In the genomic region with DNA sequence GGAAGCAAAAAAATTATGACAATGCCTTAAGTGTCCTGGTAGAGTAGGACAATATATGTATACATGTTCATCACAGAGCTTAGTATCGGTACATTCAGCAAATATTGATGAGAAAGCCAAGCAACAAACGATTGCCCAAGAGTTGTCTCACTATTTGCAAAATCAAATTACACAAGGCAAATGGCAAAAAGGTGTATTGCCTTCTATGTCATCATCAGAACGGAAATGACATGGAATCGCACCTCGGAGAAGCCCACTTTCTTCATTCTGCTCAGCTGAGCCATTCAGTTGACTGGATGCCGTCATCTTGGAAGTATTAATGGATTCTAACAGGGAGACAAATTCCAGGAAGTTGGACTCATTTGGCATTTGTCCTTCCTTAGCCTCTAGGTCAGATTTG, we compare ENCODE assay signal across 25 cellular contexts.
"Had no signal": no experiment of that assay in that cellular context is flagged by ENCODE, and none has a peak within 500 bp of the region (broad histone marks: within the 10 kb centered on the region; RNA-seq: fewer than 3 reads in every experiment).

No MANE protein-coding gene starts in this region.

- H3K36me3 ChIP-seq: ovary, transverse colon had no signal

- H3K9me3 Mint-ChIP-seq: naive thymus-derived CD4-positive, alpha-beta T cell; natural killer cell treated with Interleukin-12 subunit alpha and Interleukin-12 subunit beta and Interleukin-15 and Interleukin-18, amount 100 ng/mL, for 72 hours; stimulated activated naive B cell treated with anti-CD40 and anti-IgM and Interleukin-4, amounts not matched to agents 10 μg/mL and 1 μg/mL and 100 μg/mL, for 72 hours had no signal

- H3K4me1 ChIP-seq: left lung, right atrium auricular region, testis, thyroid gland, upper lobe of right lung had no signal

- H3K4me3 ChIP-seq: left lung, lung, mucosa of descending colon, ovary, right atrium auricular region, skin epidermis, stomach, testis, thyroid gland, transverse colon, upper lobe of right lung had no signal

- H3K27me3 ChIP-seq: left lung, ovary, right atrium auricular region, stomach, testis, thyroid gland, transverse colon, upper lobe of right lung had no signal

- H3K9me3 ChIP-seq: left lung, mucosa of descending colon, ovary, right atrium auricular region, stomach, testis, thyroid gland, transverse colon, upper lobe of right lung had no signal

- H3K4me3 Mint-ChIP-seq: naive thymus-derived CD4-positive, alpha-beta T cell; natural killer cell treated with Interleukin-12 subunit alpha and Interleukin-12 subunit beta and Interleukin-15 and Interleukin-18, amount 100 ng/mL, for 72 hours; stimulated activated naive B cell treated with anti-CD40 and anti-IgM and Interleukin-4, amounts not matched to agents 10 μg/mL and 1 μg/mL and 100 μg/mL, for 72 hours had no signal

- ATAC-seq: left cardiac atrium; left lung; mucosa of descending colon; naive thymus-derived CD4-positive, alpha-beta T cell; natural killer cell treated with Interleukin-12 subunit alpha and Interleukin-12 subunit beta and Interleukin-15 and Interleukin-18, amount 100 ng/mL, for 72 hours; sciatic nerve; stimulated activated naive B cell treated with anti-CD40 and anti-IgM and Interleukin-4, amounts not matched to agents 10 μg/mL and 1 μg/mL and 100 μg/mL, for 72 hours; stimulated activated naive CD8-positive, alpha-beta T cell treated with anti-CD3 and anti-CD28 coated beads, Interleukin-15, Interleukin-2, amounts not matched to agents 100 U/mL and 50 U/mL, for 24 hours; upper lobe of right lung had no signal

- H3K27me3 Mint-ChIP-seq: naive thymus-derived CD4-positive, alpha-beta T cell; natural killer cell treated with Interleukin-12 subunit alpha and Interleukin-12 subunit beta and Interleukin-15 and Interleukin-18, amount 100 ng/mL, for 72 hours; progenitor cell of endocrine pancreas; stimulated activated naive B cell treated with anti-CD40 and anti-IgM and Interleukin-4, amounts not matched to agents 10 μg/mL and 1 μg/mL and 100 μg/mL, for 72 hours had no signal

- H3K27ac ChIP-seq: left lung, ovary, right atrium auricular region, skin epidermis, stomach, testis, thyroid gland, transverse colon, upper lobe of right lung had no signal

- H3K27ac Mint-ChIP-seq: naive thymus-derived CD4-positive, alpha-beta T cell; natural killer cell treated with Interleukin-12 subunit alpha and Interleukin-12 subunit beta and Interleukin-15 and Interleukin-18, amount 100 ng/mL, for 72 hours; progenitor cell of endocrine pancreas; stimulated activated naive B cell treated with anti-CD40 and anti-IgM and Interleukin-4, amounts not matched to agents 10 μg/mL and 1 μg/mL and 100 μg/mL, for 72 hours had no signal

- DNase-seq: hippocampal formation; kidney glomerular epithelial cell; left cardiac atrium; left lung; midbrain; mucosa of descending colon; naive thymus-derived CD4-positive, alpha-beta T cell; ovary; stimulated activated CD4-positive, alpha-beta T cell treated with anti-CD3 and anti-CD28 coated beads, Interleukin-12 subunit alpha, Interleukin-12 subunit beta, amount 100 ng/mL, for 4 hours; stimulated activated CD4-positive, alpha-beta T cell treated with anti-CD3 and anti-CD28 coated beads, Interleukin-15, amount 100 ng/mL, for 24 hours; stimulated activated CD4-positive, alpha-beta T cell treated with anti-CD3 and anti-CD28 coated beads, Interleukin-2, amount 100 ng/mL, for 24 hours; stimulated activated CD4-positive, alpha-beta T cell treated with anti-CD3 and anti-CD28 coated beads, Interleukin-4, amount 100 ng/mL, for 1 hour; stimulated activated naive B cell treated with anti-CD40 and anti-IgM and Interleukin-4, amounts not matched to agents 10 μg/mL and 1 μg/mL and 100 μg/mL, for 72 hours; stimulated activated naive CD8-positive, alpha-beta T cell treated with anti-CD3 and anti-CD28 coated beads, Interleukin-15, Interleukin-2, amounts not matched to agents 100 U/mL and 50 U/mL, for 24 hours; stomach; testis; thyroid gland; transverse colon; upper lobe of right lung had no signal
